1 cellular context compared by ENCODE assay signal in the genomic region with DNA sequence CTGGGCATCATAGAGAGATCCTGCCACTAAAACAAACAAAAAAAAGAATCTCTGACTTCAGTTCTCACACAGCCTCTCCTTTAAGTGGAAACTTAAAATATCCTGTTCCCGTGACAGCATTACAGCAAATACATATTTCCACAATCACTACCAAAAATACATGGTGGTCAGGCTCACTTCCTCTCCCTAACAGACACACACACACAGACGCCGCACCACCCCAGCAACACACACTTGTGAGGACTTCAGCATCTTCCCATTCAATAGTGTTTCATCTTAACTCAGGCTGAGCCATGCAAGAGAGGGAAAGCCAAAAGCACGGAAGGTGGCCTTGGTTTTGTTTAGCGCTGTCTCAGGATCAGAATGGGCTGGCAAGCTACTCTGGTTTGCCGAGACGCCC.
A peak's percentile ranks its signal among the peaks of the same experiment; 100 is the strongest.
TF ChIP-seq lines count a peak whose summit lies in the region.

No MANE protein-coding gene starts in this region.

TF ChIP-seq in GM12878, 131 proteins besides CTCF, POLR2A, EP300 and RAD21 (continued from another document and continues in another):
- TF ChIP-seq, protein P1, sequence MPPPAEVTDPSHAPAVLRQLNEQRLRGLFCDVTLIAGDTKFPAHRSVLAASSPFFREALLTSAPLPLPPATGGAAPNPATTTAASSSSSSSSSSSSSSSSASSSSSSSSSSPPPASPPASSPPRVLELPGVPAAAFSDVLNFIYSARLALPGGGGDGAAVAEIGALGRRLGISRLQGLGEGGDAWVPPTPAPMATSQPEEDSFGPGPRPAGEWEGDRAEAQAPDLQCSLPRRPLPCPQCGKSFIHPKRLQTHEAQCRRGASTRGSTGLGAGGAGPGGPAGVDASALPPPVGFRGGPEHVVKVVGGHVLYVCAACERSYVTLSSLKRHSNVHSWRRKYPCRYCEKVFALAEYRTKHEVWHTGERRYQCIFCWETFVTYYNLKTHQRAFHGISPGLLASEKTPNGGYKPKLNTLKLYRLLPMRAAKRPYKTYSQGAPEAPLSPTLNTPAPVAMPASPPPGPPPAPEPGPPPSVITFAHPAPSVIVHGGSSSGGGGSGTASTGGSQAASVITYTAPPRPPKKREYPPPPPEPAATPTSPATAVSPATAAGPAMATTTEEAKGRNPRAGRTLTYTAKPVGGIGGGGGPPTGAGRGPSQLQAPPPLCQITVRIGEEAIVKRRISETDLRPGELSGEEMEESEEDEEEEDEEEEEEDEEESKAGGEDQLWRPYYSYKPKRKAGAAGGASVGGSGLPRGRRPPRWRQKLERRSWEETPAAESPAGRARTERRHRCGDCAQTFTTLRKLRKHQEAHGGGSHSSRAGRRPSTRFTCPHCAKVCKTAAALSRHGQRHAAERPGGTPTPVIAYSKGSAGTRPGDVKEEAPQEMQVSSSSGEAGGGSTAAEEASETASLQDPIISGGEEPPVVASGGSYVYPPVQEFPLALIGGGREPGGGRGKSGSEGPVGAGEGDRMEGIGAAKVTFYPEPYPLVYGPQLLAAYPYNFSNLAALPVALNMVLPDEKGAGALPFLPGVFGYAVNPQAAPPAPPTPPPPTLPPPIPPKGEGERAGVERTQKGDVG (CRISPR knock-in tag; IDR thresholded peaks at IDR 0.05) = no peak
- TF ChIP-seq HDGF (IDR thresholded peaks at IDR 0.05) (peak; percentile 14; the same call in 1 of the 2 replicates), NR2C2 (IDR thresholded peaks at IDR 0.05; ENCODE audit: borderline replicate concordance, control insufficient read depth, insufficient read length, low read depth) (no peak), DPF2 (IDR thresholded peaks at IDR 0.05) (no peak), SUPT20H (IDR thresholded peaks at IDR 0.05; ENCODE audit: borderline replicate concordance, control insufficient read depth, low read depth, low read length) (no peak), CBX3 (IDR thresholded peaks at IDR 0.05; ENCODE audit: borderline replicate concordance, low read depth) (no peak), RB1 (IDR thresholded peaks at IDR 0.05; ENCODE audit: borderline replicate concordance) (no peak), CHD1 (IDR thresholded peaks at IDR 0.05; ENCODE audit: low read depth, low read length) (no peak), MEF2B (IDR thresholded peaks at IDR 0.05; ENCODE audit: partially characterized antibody, poor library complexity, severe bottlenecking) (peak; percentile 65), KDM1A (IDR thresholded peaks at IDR 0.05; ENCODE audit: borderline replicate concordance) (no peak), NBN (IDR thresholded peaks at IDR 0.05) (0 out of 2 replicates have a peak, but pooled peaks have one; percentile 34), ZBED1 (IDR thresholded peaks at IDR 0.05; ENCODE audit: borderline replicate concordance) (no peak), HDAC2 (IDR thresholded peaks at IDR 0.05) (no peak), CREM (IDR thresholded peaks at IDR 0.05; ENCODE audit: low read depth) (no peak), NR2F1 (conservative IDR thresholded peaks at IDR 0.05) (no peak), RUNX3 (IDR thresholded peaks at IDR 0.05; ENCODE audit: low read length) (peak; percentile 62), SREBF1 (IDR thresholded peaks at IDR 0.05; ENCODE audit: low read length) (no peak), MYB (IDR thresholded peaks at IDR 0.05; ENCODE audit: borderline replicate concordance, low read depth, low read length) (no peak), SMC3 (IDR thresholded peaks at IDR 0.05; ENCODE audit: borderline replicate concordance, low read length) (no peak), PAX8 (IDR thresholded peaks at IDR 0.05) (no peak), BHLHE40 (IDR thresholded peaks at IDR 0.05; ENCODE audit: borderline replicate concordance in 1 of 2, low read depth in 2 of 2, low read length in 1 of 2) (no peak; a peak in 1 of 4 replicates), NRF1 (conservative IDR thresholded peaks at IDR 0.05; ENCODE audit: low read depth, low read length) (no peak), SMAD5 (IDR thresholded peaks at IDR 0.05; ENCODE audit: low read depth) (no peak), TAF1 (IDR thresholded peaks at IDR 0.05; ENCODE audit: borderline replicate concordance, low read depth, low read length) (no peak), POLR2AphosphoS5 (IDR thresholded peaks at IDR 0.05; ENCODE audit: low read length) (no peak), SMARCA5 (IDR thresholded peaks at IDR 0.05) (no peak), SPI1 (IDR thresholded peaks at IDR 0.05; ENCODE audit: borderline replicate concordance, insufficient read depth, low read depth, low read length) (peak; percentile 71; the same call in 1 of the 2 replicates), PML (IDR thresholded peaks at IDR 0.05; ENCODE audit: low read length) (no peak), SRF (IDR thresholded peaks at IDR 0.05; ENCODE audit: low read depth in 2 of 2, low read length in 2 of 2) (no peak), IKZF2 (IDR thresholded peaks at IDR 0.05) (peak; percentile 43 to 58; a peak in 2 of 4 replicates), IKZF1 (conservative IDR thresholded peaks at IDR 0.05) (peak; percentile 52), STAT3 (IDR thresholded peaks at IDR 0.05; ENCODE audit: low read depth, low read length) (no peak), RELA (IDR thresholded peaks at IDR 0.05; ENCODE audit: borderline replicate concordance, partially characterized antibody) (no peak), CREB1 (IDR thresholded peaks at IDR 0.05; ENCODE audit: low read depth) (no peak), WRNIP1 (IDR thresholded peaks at IDR 0.05; ENCODE audit: borderline replicate concordance, low read depth, low read length) (no peak), ZNF217 (IDR thresholded peaks at IDR 0.05) (no peak), RFX5 (IDR thresholded peaks at IDR 0.05; ENCODE audit: low read depth, low read length) (no peak), MTA3 (IDR thresholded peaks at IDR 0.05; ENCODE audit: borderline replicate concordance, low read length) (no peak), ESRRA (IDR thresholded peaks at IDR 0.05; ENCODE audit: low read length) (no peak)
- TF ChIP-seq, protein P2, sequence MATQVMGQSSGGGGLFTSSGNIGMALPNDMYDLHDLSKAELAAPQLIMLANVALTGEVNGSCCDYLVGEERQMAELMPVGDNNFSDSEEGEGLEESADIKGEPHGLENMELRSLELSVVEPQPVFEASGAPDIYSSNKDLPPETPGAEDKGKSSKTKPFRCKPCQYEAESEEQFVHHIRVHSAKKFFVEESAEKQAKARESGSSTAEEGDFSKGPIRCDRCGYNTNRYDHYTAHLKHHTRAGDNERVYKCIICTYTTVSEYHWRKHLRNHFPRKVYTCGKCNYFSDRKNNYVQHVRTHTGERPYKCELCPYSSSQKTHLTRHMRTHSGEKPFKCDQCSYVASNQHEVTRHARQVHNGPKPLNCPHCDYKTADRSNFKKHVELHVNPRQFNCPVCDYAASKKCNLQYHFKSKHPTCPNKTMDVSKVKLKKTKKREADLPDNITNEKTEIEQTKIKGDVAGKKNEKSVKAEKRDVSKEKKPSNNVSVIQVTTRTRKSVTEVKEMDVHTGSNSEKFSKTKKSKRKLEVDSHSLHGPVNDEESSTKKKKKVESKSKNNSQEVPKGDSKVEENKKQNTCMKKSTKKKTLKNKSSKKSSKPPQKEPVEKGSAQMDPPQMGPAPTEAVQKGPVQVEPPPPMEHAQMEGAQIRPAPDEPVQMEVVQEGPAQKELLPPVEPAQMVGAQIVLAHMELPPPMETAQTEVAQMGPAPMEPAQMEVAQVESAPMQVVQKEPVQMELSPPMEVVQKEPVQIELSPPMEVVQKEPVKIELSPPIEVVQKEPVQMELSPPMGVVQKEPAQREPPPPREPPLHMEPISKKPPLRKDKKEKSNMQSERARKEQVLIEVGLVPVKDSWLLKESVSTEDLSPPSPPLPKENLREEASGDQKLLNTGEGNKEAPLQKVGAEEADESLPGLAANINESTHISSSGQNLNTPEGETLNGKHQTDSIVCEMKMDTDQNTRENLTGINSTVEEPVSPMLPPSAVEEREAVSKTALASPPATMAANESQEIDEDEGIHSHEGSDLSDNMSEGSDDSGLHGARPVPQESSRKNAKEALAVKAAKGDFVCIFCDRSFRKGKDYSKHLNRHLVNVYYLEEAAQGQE (IDR thresholded peaks at IDR 0.05; ENCODE audit: low read depth, low read length) = no peak
- TF ChIP-seq, protein P3, sequence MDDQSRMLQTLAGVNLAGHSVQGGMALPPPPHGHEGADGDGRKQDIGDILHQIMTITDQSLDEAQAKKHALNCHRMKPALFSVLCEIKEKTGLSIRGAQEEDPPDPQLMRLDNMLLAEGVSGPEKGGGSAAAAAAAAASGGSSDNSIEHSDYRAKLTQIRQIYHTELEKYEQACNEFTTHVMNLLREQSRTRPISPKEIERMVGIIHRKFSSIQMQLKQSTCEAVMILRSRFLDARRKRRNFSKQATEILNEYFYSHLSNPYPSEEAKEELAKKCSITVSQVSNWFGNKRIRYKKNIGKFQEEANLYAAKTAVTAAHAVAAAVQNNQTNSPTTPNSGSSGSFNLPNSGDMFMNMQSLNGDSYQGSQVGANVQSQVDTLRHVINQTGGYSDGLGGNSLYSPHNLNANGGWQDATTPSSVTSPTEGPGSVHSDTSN (IDR thresholded peaks at IDR 0.05; ENCODE audit: insufficient replicate concordance, low read depth, low read length) = no peak
- TF ChIP-seq, protein P4, sequence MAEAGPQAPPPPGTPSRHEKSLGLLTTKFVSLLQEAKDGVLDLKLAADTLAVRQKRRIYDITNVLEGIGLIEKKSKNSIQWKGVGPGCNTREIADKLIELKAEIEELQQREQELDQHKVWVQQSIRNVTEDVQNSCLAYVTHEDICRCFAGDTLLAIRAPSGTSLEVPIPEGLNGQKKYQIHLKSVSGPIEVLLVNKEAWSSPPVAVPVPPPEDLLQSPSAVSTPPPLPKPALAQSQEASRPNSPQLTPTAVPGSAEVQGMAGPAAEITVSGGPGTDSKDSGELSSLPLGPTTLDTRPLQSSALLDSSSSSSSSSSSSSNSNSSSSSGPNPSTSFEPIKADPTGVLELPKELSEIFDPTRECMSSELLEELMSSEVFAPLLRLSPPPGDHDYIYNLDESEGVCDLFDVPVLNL (IDR thresholded peaks at IDR 0.05; ENCODE audit: low read depth, low read length) = no peak
- TF ChIP-seq, protein P5, sequence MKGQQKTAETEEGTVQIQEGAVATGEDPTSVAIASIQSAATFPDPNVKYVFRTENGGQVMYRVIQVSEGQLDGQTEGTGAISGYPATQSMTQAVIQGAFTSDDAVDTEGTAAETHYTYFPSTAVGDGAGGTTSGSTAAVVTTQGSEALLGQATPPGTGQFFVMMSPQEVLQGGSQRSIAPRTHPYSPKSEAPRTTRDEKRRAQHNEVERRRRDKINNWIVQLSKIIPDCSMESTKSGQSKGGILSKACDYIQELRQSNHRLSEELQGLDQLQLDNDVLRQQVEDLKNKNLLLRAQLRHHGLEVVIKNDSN (IDR thresholded peaks at IDR 0.05; ENCODE audit: borderline replicate concordance, extremely low read length, insufficient read depth, low read depth, low read length) = no peak
- TF ChIP-seq, protein P6, sequence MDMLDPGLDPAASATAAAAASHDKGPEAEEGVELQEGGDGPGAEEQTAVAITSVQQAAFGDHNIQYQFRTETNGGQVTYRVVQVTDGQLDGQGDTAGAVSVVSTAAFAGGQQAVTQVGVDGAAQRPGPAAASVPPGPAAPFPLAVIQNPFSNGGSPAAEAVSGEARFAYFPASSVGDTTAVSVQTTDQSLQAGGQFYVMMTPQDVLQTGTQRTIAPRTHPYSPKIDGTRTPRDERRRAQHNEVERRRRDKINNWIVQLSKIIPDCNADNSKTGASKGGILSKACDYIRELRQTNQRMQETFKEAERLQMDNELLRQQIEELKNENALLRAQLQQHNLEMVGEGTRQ (IDR thresholded peaks at IDR 0.05; ENCODE audit: borderline replicate concordance, low read depth, low read length) = no peak
- TF ChIP-seq, protein P7, sequence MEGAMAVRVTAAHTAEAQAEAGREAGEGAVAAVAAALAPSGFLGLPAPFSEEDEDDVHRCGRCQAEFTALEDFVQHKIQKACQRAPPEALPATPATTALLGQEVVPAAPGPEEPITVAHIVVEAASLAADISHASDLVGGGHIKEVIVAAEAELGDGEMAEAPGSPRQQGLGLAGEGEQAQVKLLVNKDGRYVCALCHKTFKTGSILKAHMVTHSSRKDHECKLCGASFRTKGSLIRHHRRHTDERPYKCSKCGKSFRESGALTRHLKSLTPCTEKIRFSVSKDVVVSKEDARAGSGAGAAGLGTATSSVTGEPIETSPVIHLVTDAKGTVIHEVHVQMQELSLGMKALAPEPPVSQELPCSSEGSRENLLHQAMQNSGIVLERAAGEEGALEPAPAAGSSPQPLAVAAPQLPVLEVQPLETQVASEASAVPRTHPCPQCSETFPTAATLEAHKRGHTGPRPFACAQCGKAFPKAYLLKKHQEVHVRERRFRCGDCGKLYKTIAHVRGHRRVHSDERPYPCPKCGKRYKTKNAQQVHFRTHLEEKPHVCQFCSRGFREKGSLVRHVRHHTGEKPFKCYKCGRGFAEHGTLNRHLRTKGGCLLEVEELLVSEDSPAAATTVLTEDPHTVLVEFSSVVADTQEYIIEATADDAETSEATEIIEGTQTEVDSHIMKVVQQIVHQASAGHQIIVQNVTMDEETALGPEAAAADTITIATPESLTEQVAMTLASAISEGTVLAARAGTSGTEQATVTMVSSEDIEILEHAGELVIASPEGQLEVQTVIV (IDR thresholded peaks at IDR 0.05; ENCODE audit: borderline replicate concordance, partially characterized antibody) = no peak
- TF ChIP-seq, protein P8, sequence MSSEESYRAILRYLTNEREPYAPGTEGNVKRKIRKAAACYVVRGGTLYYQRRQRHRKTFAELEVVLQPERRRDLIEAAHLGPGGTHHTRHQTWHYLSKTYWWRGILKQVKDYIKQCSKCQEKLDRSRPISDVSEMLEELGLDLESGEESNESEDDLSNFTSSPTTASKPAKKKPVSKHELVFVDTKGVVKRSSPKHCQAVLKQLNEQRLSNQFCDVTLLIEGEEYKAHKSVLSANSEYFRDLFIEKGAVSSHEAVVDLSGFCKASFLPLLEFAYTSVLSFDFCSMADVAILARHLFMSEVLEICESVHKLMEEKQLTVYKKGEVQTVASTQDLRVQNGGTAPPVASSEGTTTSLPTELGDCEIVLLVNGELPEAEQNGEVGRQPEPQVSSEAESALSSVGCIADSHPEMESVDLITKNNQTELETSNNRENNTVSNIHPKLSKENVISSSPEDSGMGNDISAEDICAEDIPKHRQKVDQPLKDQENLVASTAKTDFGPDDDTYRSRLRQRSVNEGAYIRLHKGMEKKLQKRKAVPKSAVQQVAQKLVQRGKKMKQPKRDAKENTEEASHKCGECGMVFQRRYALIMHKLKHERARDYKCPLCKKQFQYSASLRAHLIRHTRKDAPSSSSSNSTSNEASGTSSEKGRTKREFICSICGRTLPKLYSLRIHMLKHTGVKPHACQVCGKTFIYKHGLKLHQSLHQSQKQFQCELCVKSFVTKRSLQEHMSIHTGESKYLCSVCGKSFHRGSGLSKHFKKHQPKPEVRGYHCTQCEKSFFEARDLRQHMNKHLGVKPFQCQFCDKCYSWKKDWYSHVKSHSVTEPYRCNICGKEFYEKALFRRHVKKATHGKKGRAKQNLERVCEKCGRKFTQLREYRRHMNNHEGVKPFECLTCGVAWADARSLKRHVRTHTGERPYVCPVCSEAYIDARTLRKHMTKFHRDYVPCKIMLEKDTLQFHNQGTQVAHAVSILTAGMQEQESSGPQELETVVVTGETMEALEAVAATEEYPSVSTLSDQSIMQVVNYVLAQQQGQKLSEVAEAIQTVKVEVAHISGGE (CRISPR knock-in tag; IDR thresholded peaks at IDR 0.05) = no peak
- TF ChIP-seq, protein P9, sequence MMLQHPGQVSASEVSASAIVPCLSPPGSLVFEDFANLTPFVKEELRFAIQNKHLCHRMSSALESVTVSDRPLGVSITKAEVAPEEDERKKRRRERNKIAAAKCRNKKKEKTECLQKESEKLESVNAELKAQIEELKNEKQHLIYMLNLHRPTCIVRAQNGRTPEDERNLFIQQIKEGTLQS (IDR thresholded peaks at IDR 0.05; ENCODE audit: borderline replicate concordance, extremely low read depth, low read depth, low read length) = no peak
